In the genomic region with DNA sequence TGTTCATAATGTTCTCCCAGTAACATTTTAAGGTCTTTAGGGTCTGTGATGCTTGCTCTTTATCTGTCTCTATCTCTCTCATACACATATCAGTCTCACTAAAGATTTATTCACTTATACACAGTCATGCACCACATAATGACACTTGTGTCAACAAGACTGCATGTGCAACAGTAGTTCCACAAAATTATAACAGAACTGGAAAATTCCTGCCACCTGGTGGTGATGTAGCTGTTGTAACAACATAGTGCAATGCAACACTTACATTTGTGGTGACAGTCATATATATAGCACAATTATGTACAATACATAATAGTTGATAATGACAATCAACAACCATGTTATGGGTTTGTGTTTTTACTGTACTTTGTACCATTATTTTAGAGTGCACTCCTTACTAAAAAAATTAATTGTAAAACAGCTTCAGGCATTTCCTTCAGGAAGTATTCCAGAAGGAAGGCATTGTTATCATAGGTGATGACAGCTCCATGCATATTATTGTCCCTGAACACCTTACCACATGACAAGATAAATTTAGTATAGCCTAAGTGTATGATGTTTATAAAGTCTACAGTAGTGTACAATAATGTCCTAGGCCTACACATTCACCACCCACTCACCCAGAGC, we compare ENCODE assay signal across 8 cellular contexts. TPM values are rescaled to one million over a fixed set of nuclear protein-coding genes. Genes with fewer than 3 reads are reported as not detected.
DNase-seq lines count a peak whose midpoint lies in the region; ATAC-seq and TF ChIP-seq lines count a peak whose summit lies in the region.

No MANE protein-coding gene starts in this region.

- H3K27me3 ChIP-seq in foreskin keratinocyte, result peaks cover 28% of the 10 kb centered on the region

- H3K4me1 Mint-ChIP-seq in activated T-cell treated with anti-CD3 and anti-CD28 coated beads, Interleukin-2, amount 50 U/mL, for 4 hours (ENCODE audit: low read depth), result no peaks in the 10 kb centered on the region

- POLR2A ChIA-PET in HEK293T (lab: Yijun Ruan, JAX), result no interaction called here

- peaks cover 4% of the 10 kb centered on the region for H3K9me3 Mint-ChIP-seq in activated T-cell treated with anti-CD3 and anti-CD28 coated beads, Interleukin-2, amount 50 U/mL, for 4 hours

- no peak overlapping the region for H3K27ac ChIP-seq in foreskin keratinocyte

- DNase-seq in COLO668 (lab: John Stamatoyannopoulos, UW; ENCODE audit: unreplicated experiment) (peak; percentile 61), HEK293T (ENCODE audit: extremely low spot score) (peak; percentile 41), SHP77 (lab: John Stamatoyannopoulos, UW) (peak; percentile 55), foreskin keratinocyte (peak in 1 of 2 donors; percentile 42)
- no peak for DNase-seq in activated T-cell treated with anti-CD3 and anti-CD28 coated beads, Interleukin-2, amount 50 U/mL, for 4 hours

- peak; percentile 68 for TF ChIP-seq CTCF in foreskin keratinocyte (conservative IDR thresholded peaks at IDR 0.05)

- H3K36me3 Mint-ChIP-seq in activated T-cell treated with anti-CD3 and anti-CD28 coated beads, Interleukin-2, amount 50 U/mL, for 4 hours (ENCODE audit: insufficient read depth), result no peaks in the 10 kb centered on the region

- ATAC-seq in foreskin keratinocyte, result peak; percentile 52
- ATAC-seq in GM18517 (IDR thresholded peaks at IDR 0.05; ENCODE audit: unreplicated experiment), result no peak
- no peak for ATAC-seq in GM21423 (IDR thresholded peaks at IDR 0.05; ENCODE audit: unreplicated experiment)
- ATAC-seq in activated T-cell treated with anti-CD3 and anti-CD28 coated beads, Interleukin-2, amount 50 U/mL, for 4 hours, result no peak
- no peak for ATAC-seq in HG03139 (IDR thresholded peaks at IDR 0.05; ENCODE audit: unreplicated experiment)

- H3K4me3 Mint-ChIP-seq in activated T-cell treated with anti-CD3 and anti-CD28 coated beads, Interleukin-2, amount 50 U/mL, for 4 hours, result no peak overlapping the region

- CTCF ChIA-PET in HEK293T (lab: Yijun Ruan, JAX), result interaction anchor here (0.6 to 1.2 kb wide), 4 partner anchors 13 to 348 kb away, joined by 3 to 5 read pairs (median 3); no protein-coding TSS in a partner anchor

- peaks cover 11% of the 10 kb centered on the region for H3K27me3 Mint-ChIP-seq in activated T-cell treated with anti-CD3 and anti-CD28 coated beads, Interleukin-2, amount 50 U/mL, for 4 hours (ENCODE audit: low read depth)

- no peaks in the 10 kb centered on the region for H3K4me1 ChIP-seq in foreskin keratinocyte

TF ChIP-seq in HEK293T, 16 proteins besides CTCF, POLR2A, EP300 and RAD21:
- TF ChIP-seq L3MBTL2 (conservative IDR thresholded peaks at IDR 0.05), result no peak
- TF ChIP-seq SUZ12 (IDR thresholded peaks at IDR 0.05), result no peak
- TF ChIP-seq, protein P1, sequence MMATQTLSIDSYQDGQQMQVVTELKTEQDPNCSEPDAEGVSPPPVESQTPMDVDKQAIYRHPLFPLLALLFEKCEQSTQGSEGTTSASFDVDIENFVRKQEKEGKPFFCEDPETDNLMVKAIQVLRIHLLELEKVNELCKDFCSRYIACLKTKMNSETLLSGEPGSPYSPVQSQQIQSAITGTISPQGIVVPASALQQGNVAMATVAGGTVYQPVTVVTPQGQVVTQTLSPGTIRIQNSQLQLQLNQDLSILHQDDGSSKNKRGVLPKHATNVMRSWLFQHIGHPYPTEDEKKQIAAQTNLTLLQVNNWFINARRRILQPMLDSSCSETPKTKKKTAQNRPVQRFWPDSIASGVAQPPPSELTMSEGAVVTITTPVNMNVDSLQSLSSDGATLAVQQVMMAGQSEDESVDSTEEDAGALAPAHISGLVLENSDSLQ (IDR thresholded peaks at IDR 0.05), result 0 out of 2 replicates have a peak, but pooled peaks have one; percentile 35
- 0 out of 2 replicates have a peak, but pooled peaks have one; percentile 38 for TF ChIP-seq FOXK2 (IDR thresholded peaks at IDR 0.05)

RNA-seq across cellular contexts. Expression of a gene that starts 8.1 kb away (rescaled TPM):
- not detected in 2 replicates for total RNA-seq in foreskin keratinocyte
- polyA plus RNA-seq in foreskin keratinocyte, result not detected in 2 replicates
- not detected for total RNA-seq in activated T-cell treated with anti-CD3 and anti-CD28 coated beads, Interleukin-2, amount 50 U/mL, for 4 hours

RNA-seq across cellular contexts. Expression of a gene that starts 24.0 kb away (rescaled TPM):
- total RNA-seq in foreskin keratinocyte, result not detected in 2 replicates
- polyA plus RNA-seq in foreskin keratinocyte, result not detected in 2 replicates
- total RNA-seq in activated T-cell treated with anti-CD3 and anti-CD28 coated beads, Interleukin-2, amount 50 U/mL, for 4 hours, result not detected
